13 cellular contexts compared by ENCODE assay signal in genomic region chr1:204579681-204580080, GRCh38.
A peak's percentile ranks its signal among the peaks of the same experiment; 100 is the strongest.
DNase-seq lines count a peak whose midpoint lies in the region; ATAC-seq lines count a peak whose summit lies in the region.
"Had no signal": no experiment of that assay in that cellular context is flagged by ENCODE, and none has a peak within 500 bp of the region (broad histone marks: within the 10 kb centered on the region; RNA-seq: fewer than 3 reads in every experiment).

No MANE protein-coding gene starts in this region.

- peak overlapping the region; percentile 73 for H3K4me3 ChIP-seq in CD4-positive, CD25-positive, alpha-beta regulatory T cell (ENCODE audit: low read depth, low read length)
- H3K4me3 ChIP-seq: K562 had no signal

- CTCF ChIA-PET in T-cell (lab: Charles Lee) = interaction anchor here (0.7 to 1.5 kb wide), 4 partner anchors 14 to 958 kb away, joined by 3 read pairs; no protein-coding TSS in a partner anchor

- H3K9me3 ChIP-seq in CD4-positive, CD25-positive, alpha-beta regulatory T cell (ENCODE audit: control insufficient read depth in 2 of 2, low read length in 2 of 2) = no peaks in the 10 kb centered on the region
- H3K9me3 ChIP-seq: thyroid gland had no signal

- peak overlapping the region; percentile 72 for H3K27ac ChIP-seq in CD4-positive, CD25-positive, alpha-beta regulatory T cell (ENCODE audit: insufficient read depth, low read length, poor library complexity, severe bottlenecking)
- H3K27ac ChIP-seq: 22Rv1, thyroid gland had no signal

- H3K36me3 Mint-ChIP-seq in CD4-positive, CD25-positive, alpha-beta regulatory T cell = peaks cover 15% of the 10 kb centered on the region
- H3K36me3 Mint-ChIP-seq in T-cell (peaks cover 15% of the 10 kb centered on the region), memory B cell (peaks cover 4% of the 10 kb centered on the region)

- H3K27me3 Mint-ChIP-seq in CD4-positive, CD25-positive, alpha-beta regulatory T cell = no peaks in the 10 kb centered on the region
- H3K27me3 Mint-ChIP-seq in T-cell (no peaks in the 10 kb centered on the region), memory B cell (no peaks in the 10 kb centered on the region)

- H3K9me3 Mint-ChIP-seq in CD4-positive, CD25-positive, alpha-beta regulatory T cell = no peaks in the 10 kb centered on the region
- no peaks in the 10 kb centered on the region for H3K9me3 Mint-ChIP-seq in T-cell
- no peaks in the 10 kb centered on the region for H3K9me3 Mint-ChIP-seq in memory B cell

- H3K36me3 ChIP-seq in CD4-positive, CD25-positive, alpha-beta regulatory T cell (ENCODE audit: control insufficient read depth, insufficient read depth, low read length) = no peaks in the 10 kb centered on the region
- H3K36me3 ChIP-seq: thyroid gland had no signal

- POLR2A ChIA-PET in T-cell (lab: Charles Lee) = no interaction called here

- peak overlapping the region; percentile 84 to 95 (median 90) for H3K27ac Mint-ChIP-seq in CD4-positive, CD25-positive, alpha-beta regulatory T cell
- H3K27ac Mint-ChIP-seq in T-cell = peak overlapping the region; percentile 92 to 98
- peak overlapping the region; percentile 91 for H3K27ac Mint-ChIP-seq in memory B cell

- DNase-seq in DMS 273 (lab: John Stamatoyannopoulos, UW; ENCODE audit: unreplicated experiment) (peak; percentile 34), DMS 273 treated with DMSO at 0.1 percent for 48 hours (lab: John Stamatoyannopoulos, UW) (no peak), T-cell (no peak), memory B cell (ENCODE audit: low spot score in 2 of 2) (no peak)
- DNase-seq in CD4-positive, CD25-positive, alpha-beta regulatory T cell = peak in 1 of 3 donors; percentile 9
- DNase-seq: anterior cingulate cortex, GF-D8, thyroid gland had no signal

- no peak for ATAC-seq in CD4-positive, CD25-positive, alpha-beta regulatory T cell (ENCODE audit: low read depth in 2 of 2)
- ATAC-seq in T-cell (replicated peaks in 1 of 4) (no peak), memory B cell (ENCODE audit: low read depth) (no peak), HG02642 (IDR thresholded peaks at IDR 0.05; ENCODE audit: poor library complexity, unreplicated experiment) (no peak), GM21360 (IDR thresholded peaks at IDR 0.05; ENCODE audit: unreplicated experiment) (no peak), GM21390 (IDR thresholded peaks at IDR 0.05; ENCODE audit: unreplicated experiment) (no peak)

- H3K4me3 Mint-ChIP-seq in CD4-positive, CD25-positive, alpha-beta regulatory T cell = peak overlapping the region; percentile 85 to 93 (median 89)
- H3K4me3 Mint-ChIP-seq in T-cell (peak overlapping the region; percentile 69 to 85 (median 82)), memory B cell (peak overlapping the region; percentile 91)

- H3K4me1 Mint-ChIP-seq in CD4-positive, CD25-positive, alpha-beta regulatory T cell = peaks cover 14 to 49% (median 30%) of the 10 kb centered on the region in 4 donors
- H3K4me1 Mint-ChIP-seq in T-cell (peaks cover 25 to 41% (median 32%) of the 10 kb centered on the region in 3 donors), memory B cell (peaks cover 20% of the 10 kb centered on the region)

- H3K27me3 ChIP-seq in CD4-positive, CD25-positive, alpha-beta regulatory T cell (ENCODE audit: control insufficient read depth, insufficient read depth, low read length) = no peaks in the 10 kb centered on the region
- H3K27me3 ChIP-seq: thyroid gland had no signal

- H3K4me1 ChIP-seq in CD4-positive, CD25-positive, alpha-beta regulatory T cell (ENCODE audit: control insufficient read depth, insufficient read depth, low read length, poor library complexity, severe bottlenecking) = peaks cover 22% of the 10 kb centered on the region
